In the genomic region with DNA sequence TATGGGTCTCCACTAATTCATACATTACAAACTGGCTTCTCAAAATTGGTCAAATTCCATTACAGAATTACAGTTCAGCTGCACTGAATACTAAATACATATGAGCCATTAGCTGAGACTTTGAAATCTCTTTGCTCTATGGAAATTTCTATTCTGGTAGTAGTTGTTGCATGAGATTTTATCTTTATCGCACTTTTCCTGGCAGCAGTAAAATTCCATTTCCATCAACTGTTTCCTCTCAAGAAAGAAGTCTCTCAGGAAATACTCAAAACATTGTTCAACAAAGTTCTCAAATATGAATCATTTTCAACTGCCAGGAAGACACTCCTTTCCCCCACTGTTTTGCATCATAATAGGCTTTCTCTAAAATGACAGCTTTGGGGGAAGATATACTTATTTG, we compare ENCODE assay signal across 16 cellular contexts. TPM values are rescaled to one million over a fixed set of nuclear protein-coding genes. Genes with fewer than 3 reads are reported as not detected.
DNase-seq lines count a peak whose midpoint lies in the region; ATAC-seq, FAIRE-seq and TF ChIP-seq lines count a peak whose summit lies in the region.
"Had no signal": no experiment of that assay in that cellular context is flagged by ENCODE, and none has a peak within 500 bp of the region (broad histone marks: within the 10 kb centered on the region; RNA-seq: fewer than 3 reads in every experiment).

No MANE protein-coding gene starts in this region.

- H3K36me3 ChIP-seq in A673 (ENCODE audit: insufficient read depth, low read length, poor library complexity, severe bottlenecking) (no peaks in the 10 kb centered on the region), astrocyte (ENCODE audit: insufficient read depth, low read length) (no peaks in the 10 kb centered on the region), body of pancreas (replicated peaks in 1 of 2; ENCODE audit: insufficient read depth in 1 of 2, low read depth in 2 of 2) (no peaks in the 10 kb centered on the region), MM.1S (replicated peaks; ENCODE audit: insufficient read depth, low read length) (no peaks in the 10 kb centered on the region)
- H3K36me3 ChIP-seq: BE2C had no signal

- H3K9me3 ChIP-seq in A673 (ENCODE audit: low read depth, low read length, poor library complexity, severe bottlenecking) (no peaks in the 10 kb centered on the region), astrocyte (ENCODE audit: insufficient read depth, low read depth, low read length) (no peaks in the 10 kb centered on the region), body of pancreas (no peaks in the 10 kb centered on the region), MM.1S (replicated peaks; ENCODE audit: insufficient read depth, low read length) (no peaks in the 10 kb centered on the region)
- H3K9me3 ChIP-seq: BE2C had no signal

- no peaks in the 10 kb centered on the region for H3K27me3 Mint-ChIP-seq in astrocyte (ENCODE audit: low read depth, unreplicated experiment)
- no peaks in the 10 kb centered on the region for H3K27me3 Mint-ChIP-seq in activated CD4-positive, alpha-beta memory T cell treated with anti-CD3 and anti-CD28 coated beads, Interleukin-2, amount 10 ng/mL, durations not matched to agents 7 days and 5 days
- H3K27me3 Mint-ChIP-seq: stimulated activated naive B cell treated with anti-CD40 and anti-IgM and Interleukin-4, amounts not matched to agents 10 μg/mL and 1 μg/mL and 100 μg/mL, for 72 hours had no signal

- no peak for TF ChIP-seq CTCF in A673 (conservative IDR thresholded peaks at IDR 0.05; ENCODE audit: low read depth, low read length)
- no peak for TF ChIP-seq CTCF in astrocyte (IDR thresholded peaks at IDR 0.05; ENCODE audit: insufficient read depth, low read depth, low read length)
- no peak for TF ChIP-seq CTCF in body of pancreas (IDR thresholded peaks at IDR 0.05)
- no peak for TF ChIP-seq CTCF in MM.1S (IDR thresholded peaks at IDR 0.05; ENCODE audit: low read length)

- H3K9ac ChIP-seq in astrocyte (ENCODE audit: low read length) = peak overlapping the region; percentile 48
- no peak overlapping the region for H3K9ac ChIP-seq in MM.1S (ENCODE audit: low read length)

- peak; percentile 99 for FAIRE-seq in astrocyte (lab: Jason Lieb, UNC)
- FAIRE-seq: H1 had no signal

- TSS peak; percentile 14 for BruUV-seq in A673 (replicated peaks; lab: Mats Ljungman, UMichigan)

- no peaks in the 10 kb centered on the region for H3K9me2 ChIP-seq in MM.1S (replicated peaks; ENCODE audit: insufficient read depth, low read length)

- ATAC-seq in left ventricle myocardium superior = peak; percentile 40
- ATAC-seq in body of pancreas = no peak
- ATAC-seq in left lobe of liver = no peak
- ATAC-seq: stimulated activated naive B cell treated with anti-CD40 and anti-IgM and Interleukin-4, amounts not matched to agents 10 μg/mL and 1 μg/mL and 100 μg/mL, for 72 hours had no signal

- CTCF ChIA-PET in A673 (lab: Charles Lee) = no interaction called here
- CTCF ChIA-PET in activated CD4-positive, alpha-beta memory T cell treated with anti-CD3 and anti-CD28 coated beads, Interleukin-2, amount 10 ng/mL, durations not matched to agents 7 days and 5 days (lab: Charles Lee) = no interaction called here

- H3K27ac ChIP-seq in A673 (ENCODE audit: low read depth, low read length, poor library complexity, severe bottlenecking) (peak overlapping the region; percentile 87), astrocyte (ENCODE audit: low read depth, low read length) (peak overlapping the region; percentile 81), body of pancreas (peak overlapping the region in 1 of 4 donors; percentile 1), MM.1S (ENCODE audit: low read length) (no peak overlapping the region)
- H3K27ac ChIP-seq: hepatocyte had no signal

- H3K27ac Mint-ChIP-seq in astrocyte (ENCODE audit: unreplicated experiment) = no peak overlapping the region
- H3K27ac Mint-ChIP-seq in activated CD4-positive, alpha-beta memory T cell treated with anti-CD3 and anti-CD28 coated beads, Interleukin-2, amount 10 ng/mL, durations not matched to agents 7 days and 5 days = no peak overlapping the region
- H3K27ac Mint-ChIP-seq: stimulated activated naive B cell treated with anti-CD40 and anti-IgM and Interleukin-4, amounts not matched to agents 10 μg/mL and 1 μg/mL and 100 μg/mL, for 72 hours had no signal

- H2AFZ ChIP-seq in astrocyte (ENCODE audit: low read depth, low read length) = no peak overlapping the region
- no peak overlapping the region for H2AFZ ChIP-seq in MM.1S (ENCODE audit: low read length)
- H2AFZ ChIP-seq: hepatocyte had no signal

- POLR2A ChIA-PET in A673 (lab: Charles Lee; ENCODE audit: low non-redundant PET) = no interaction called here
- POLR2A ChIA-PET in activated CD4-positive, alpha-beta memory T cell treated with anti-CD3 and anti-CD28 coated beads, Interleukin-2, amount 10 ng/mL, durations not matched to agents 7 days and 5 days (lab: Charles Lee) = interaction anchor here (1.1 kb wide), 1 partner anchor 52 kb away, joined by 3 read pairs; no protein-coding TSS in a partner anchor

- no peaks in the 10 kb centered on the region for H3K36me3 Mint-ChIP-seq in astrocyte (ENCODE audit: low read depth, unreplicated experiment)
- H3K36me3 Mint-ChIP-seq in activated CD4-positive, alpha-beta memory T cell treated with anti-CD3 and anti-CD28 coated beads, Interleukin-2, amount 10 ng/mL, durations not matched to agents 7 days and 5 days (ENCODE audit: low read depth) = no peaks in the 10 kb centered on the region

- TF ChIP-seq POLR2A in body of pancreas (IDR thresholded peaks at IDR 0.05) = no peak

- H4K20me1 ChIP-seq in astrocyte (ENCODE audit: insufficient read depth, low read length) = no peaks in the 10 kb centered on the region
- no peaks in the 10 kb centered on the region for H4K20me1 ChIP-seq in MM.1S (ENCODE audit: insufficient read depth, low read length)

- no peaks in the 10 kb centered on the region for H3K9me3 Mint-ChIP-seq in astrocyte (ENCODE audit: unreplicated experiment)
- H3K9me3 Mint-ChIP-seq in activated CD4-positive, alpha-beta memory T cell treated with anti-CD3 and anti-CD28 coated beads, Interleukin-2, amount 10 ng/mL, durations not matched to agents 7 days and 5 days = no peaks in the 10 kb centered on the region
- H3K9me3 Mint-ChIP-seq: stimulated activated naive B cell treated with anti-CD40 and anti-IgM and Interleukin-4, amounts not matched to agents 10 μg/mL and 1 μg/mL and 100 μg/mL, for 72 hours had no signal

- H3F3A ChIP-seq in MM.1S (ENCODE audit: insufficient read depth, low read length) = no peaks in the 10 kb centered on the region

- H3K4me1 Mint-ChIP-seq in astrocyte (ENCODE audit: low read depth, unreplicated experiment) = peaks cover 3% of the 10 kb centered on the region
- H3K4me1 Mint-ChIP-seq in activated CD4-positive, alpha-beta memory T cell treated with anti-CD3 and anti-CD28 coated beads, Interleukin-2, amount 10 ng/mL, durations not matched to agents 7 days and 5 days = no peaks in the 10 kb centered on the region

- H3K4me3 ChIP-seq in A673 (ENCODE audit: low read depth, low read length, poor library complexity, severe bottlenecking) (no peak overlapping the region), astrocyte (ENCODE audit: insufficient read depth, low read depth, low read length) (peak overlapping the region; percentile 29), body of pancreas (no peak overlapping the region), MM.1S (ENCODE audit: low read length) (no peak overlapping the region)
- H3K4me3 ChIP-seq: hepatocyte had no signal

- H3K4me2 ChIP-seq in astrocyte (ENCODE audit: low read length) (peak overlapping the region; percentile 79), MM.1S (ENCODE audit: low read depth, low read length) (no peak overlapping the region)
- H3K4me2 ChIP-seq: hepatocyte had no signal

- H3K27me3 ChIP-seq in A673 (replicated peaks; ENCODE audit: insufficient read depth, low read depth, low read length, poor library complexity) = no peaks in the 10 kb centered on the region
- no peaks in the 10 kb centered on the region for H3K27me3 ChIP-seq in astrocyte (ENCODE audit: insufficient read depth, low read length)
- H3K27me3 ChIP-seq in body of pancreas = no peaks in the 10 kb centered on the region
- no peaks in the 10 kb centered on the region for H3K27me3 ChIP-seq in MM.1S (replicated peaks; ENCODE audit: insufficient read depth, low read length)
- H3K27me3 ChIP-seq: BE2C, hepatocyte had no signal

- H3K79me2 ChIP-seq in astrocyte (ENCODE audit: insufficient read depth, low read length) (peaks cover 66% of the 10 kb centered on the region), MM.1S (ENCODE audit: low read length) (no peaks in the 10 kb centered on the region)

- intact Hi-C loops in A673 (cut with micrococcal nuclease; ENCODE audit: unreplicated experiment) = no loop called here
- intact Hi-C loops in left ventricle myocardium superior (cut with micrococcal nuclease) = no loop called here
- intact Hi-C loops in body of pancreas (cut with DNase I) = no loop called here

- WGBS in body of pancreas, 2 donors = 0 to 26% methylated on average over 1 of the region's 1 CpG

- DNase-seq in A673 (ENCODE audit: low spot score) = peak; percentile 90
- DNase-seq in HCEC 1CT = peak; percentile 44
- DNase-seq in astrocyte (ENCODE audit: low read depth) = peak; percentile 64
- no peak for DNase-seq in left ventricle myocardium superior
- no peak for DNase-seq in activated CD4-positive, alpha-beta memory T cell treated with anti-CD3 and anti-CD28 coated beads, Interleukin-2, amount 10 ng/mL, durations not matched to agents 7 days and 5 days
- no peak for DNase-seq in body of pancreas
- no peak for DNase-seq in left lobe of liver (ENCODE audit: low spot score)
- no peak for DNase-seq in MM.1S
- DNase-seq: DMS79; occipital lobe; SHP77 treated with DMSO at 0.1 percent for 48 hours; stimulated activated CD4-positive, alpha-beta T cell treated with anti-CD3 and anti-CD28 coated beads, Interleukin-4, amount 100 ng/mL, for 1 hour; stimulated activated naive B cell treated with anti-CD40 and anti-IgM and Interleukin-4, amounts not matched to agents 10 μg/mL and 1 μg/mL and 100 μg/mL, for 72 hours had no signal

- no peak overlapping the region for H3K4me3 Mint-ChIP-seq in astrocyte (ENCODE audit: unreplicated experiment)
- H3K4me3 Mint-ChIP-seq in activated CD4-positive, alpha-beta memory T cell treated with anti-CD3 and anti-CD28 coated beads, Interleukin-2, amount 10 ng/mL, durations not matched to agents 7 days and 5 days = no peak overlapping the region
- H3K4me3 Mint-ChIP-seq: stimulated activated naive B cell treated with anti-CD40 and anti-IgM and Interleukin-4, amounts not matched to agents 10 μg/mL and 1 μg/mL and 100 μg/mL, for 72 hours had no signal

- H3K4me1 ChIP-seq in A673 (ENCODE audit: insufficient read depth, low read length, poor library complexity, severe bottlenecking) = peaks cover 58% of the 10 kb centered on the region
- H3K4me1 ChIP-seq in astrocyte (ENCODE audit: insufficient read depth, low read length) = peaks cover 20% of the 10 kb centered on the region
- H3K4me1 ChIP-seq in body of pancreas = no peaks in the 10 kb centered on the region
- no peaks in the 10 kb centered on the region for H3K4me1 ChIP-seq in MM.1S (ENCODE audit: low read length)
- H3K4me1 ChIP-seq: BE2C had no signal

RNA-seq across cellular contexts. Expression of a gene that starts 51.3 kb away (rescaled TPM):
- total RNA-seq in A673 (2021) (88.5 and 93.1 TPM in 2 replicates), astrocyte (20.1 and 24.6 TPM in 2 replicates), left ventricle myocardium superior (3.2 TPM), body of pancreas (10 to 100 TPM; 10.5 to 14.5 TPM), left lobe of liver (29.3 TPM)
- total RNA-seq in activated CD4-positive, alpha-beta memory T cell treated with anti-CD3 and anti-CD28 coated beads, Interleukin-2, amount 10 ng/mL, durations not matched to agents 7 days and 5 days = 10 to 100 TPM; 11.3 to 12.3 TPM

Comparison
In these comparisons a context has a peak if more than half of its experiments do, and no peak if none do; other contexts are left out.
1. DNase-seq: peak in A673 (single experiment), HCEC 1CT (single experiment) and astrocyte (single experiment); none in left ventricle myocardium superior (single experiment), activated CD4-positive, alpha-beta memory T cell treated with anti-CD3 and anti-CD28 coated beads, Interleukin-2, amount 10 ng/mL, durations not matched to agents 7 days and 5 days (single experiment), body of pancreas (0 of 4), left lobe of liver (single experiment) and MM.1S (single experiment).